ENCODE assay signal across 8 cellular contexts in the genomic region with DNA sequence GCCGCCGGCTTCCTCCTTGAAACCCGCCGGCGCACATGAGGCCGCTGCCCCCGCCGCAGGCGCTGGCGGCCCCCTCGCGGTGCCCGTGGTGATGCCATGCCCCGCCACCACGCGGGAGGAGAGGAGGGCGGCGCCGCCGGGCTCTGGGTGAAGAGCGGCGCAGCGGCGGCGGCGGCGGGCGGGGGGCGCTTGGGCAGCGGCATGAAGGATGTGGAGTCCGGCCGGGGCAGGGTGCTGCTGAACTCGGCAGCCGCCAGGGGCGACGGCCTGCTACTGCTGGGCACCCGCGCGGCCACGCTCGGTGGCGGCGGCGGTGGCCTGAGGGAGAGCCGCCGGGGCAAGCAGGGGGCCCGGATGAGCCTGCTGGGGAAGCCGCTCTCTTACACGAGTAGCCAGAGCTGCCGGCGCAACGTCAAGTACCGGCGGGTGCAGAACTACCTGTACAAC. TPM values are rescaled to one million over a fixed set of nuclear protein-coding genes. Genes with fewer than 3 reads are reported as not detected.
A peak's percentile ranks its signal among the peaks of the same experiment; 100 is the strongest.
DNase-seq lines count a peak whose midpoint lies in the region; ATAC-seq and TF ChIP-seq lines count a peak whose summit lies in the region.

No MANE protein-coding gene starts in this region.

- DNase-seq in GM12864 (ENCODE audit: low read depth) (no peak), HCEC 1CT (peak; percentile 65), NCI-H1417 treated with DMSO at 0.1 percent for 48 hours (lab: John Stamatoyannopoulos, UW) (peak; percentile 19), dedifferentiated amniotic fluid mesenchymal stem cell (ENCODE audit: extremely low spot score) (peak; percentile 36), mesenchymal stem cell (peak; percentile 43)
- peak; percentile 53 for DNase-seq in activated CD4-positive, CD25-positive, alpha-beta regulatory T cell treated with anti-CD3 and anti-CD28 coated beads, Interleukin-2, amount 50 U/mL, for 72 hours
- DNase-seq in stimulated activated CD8-positive, alpha-beta memory T cell treated with anti-CD3 and anti-CD28 coated beads, Interleukin-4, amount 100 ng/mL, for 4 hours (ENCODE audit: low read depth in 2 of 2, low spot score in 1 of 2) = peak; percentile 22 to 45

- peak overlapping the region; percentile 92 for H3K4me2 ChIP-seq in mesenchymal stem cell (ENCODE audit: low read length, poor library complexity, severe bottlenecking)

- H3K79me1 ChIP-seq in mesenchymal stem cell (replicated peaks; ENCODE audit: low read length, poor library complexity, severe bottlenecking) = no peaks in the 10 kb centered on the region

- H3K27me3 ChIP-seq in mesenchymal stem cell (ENCODE audit: control insufficient read depth in 1 of 2, insufficient read depth in 1 of 2, low read length in 2 of 2) = peaks cover 54 to 79% of the 10 kb centered on the region in 2 experiments

- H2AK5ac ChIP-seq in mesenchymal stem cell (ENCODE audit: low read length, severe bottlenecking) = no peak overlapping the region

- no peak overlapping the region for H3K14ac ChIP-seq in mesenchymal stem cell (ENCODE audit: low read length in 2 of 2)

- no peak overlapping the region for H4K8ac ChIP-seq in mesenchymal stem cell (ENCODE audit: low read length)

- H3K18ac ChIP-seq in mesenchymal stem cell (ENCODE audit: low read depth in 1 of 2, low read length in 2 of 2) = no peak overlapping the region

- no peak overlapping the region for H2AFZ ChIP-seq in mesenchymal stem cell (ENCODE audit: low read depth, low read length)

- H3K4me3 ChIP-seq in GM12864 (ENCODE audit: low read depth, low read length) (peak overlapping the region; percentile 64), mesenchymal stem cell (ENCODE audit: insufficient read depth in 1 of 2, low read depth in 1 of 2, low read length in 2 of 2) (peak overlapping the region; percentile 53 to 72)

- H4K91ac ChIP-seq in mesenchymal stem cell (ENCODE audit: low read length) = no peak overlapping the region

- no peak overlapping the region for H3K27ac ChIP-seq in mesenchymal stem cell (ENCODE audit: low read length, poor library complexity, severe bottlenecking)

- H2BK12ac ChIP-seq in mesenchymal stem cell (ENCODE audit: low read length in 2 of 2) = no peak overlapping the region

- no peak overlapping the region for H2BK120ac ChIP-seq in mesenchymal stem cell (ENCODE audit: low read depth, low read length)

- H3K23ac ChIP-seq in mesenchymal stem cell (ENCODE audit: low read length in 2 of 2) = peak overlapping the region in 1 of 2 experiments; percentile 9

- H3K9me3 ChIP-seq in mesenchymal stem cell (ENCODE audit: control insufficient read depth, low read length) = no peaks in the 10 kb centered on the region

- H3K4ac ChIP-seq in mesenchymal stem cell (ENCODE audit: low read depth in 1 of 2, low read length in 2 of 2) = no peak overlapping the region

- ATAC-seq in GM18870 (IDR thresholded peaks at IDR 0.05; ENCODE audit: unreplicated experiment) = no peak

- peaks cover 27% of the 10 kb centered on the region for H3K4me1 ChIP-seq in mesenchymal stem cell (ENCODE audit: control insufficient read depth, insufficient read depth, low read depth, low read length)

- TF ChIP-seq CTCF in GM12864 (IDR thresholded peaks at IDR 0.05; ENCODE audit: low read depth, low read length, missing control alignments) = peak; percentile 30

- 0% methylated on average over 45 of the region's 54 CpGs for WGBS in mesenchymal stem cell

- no peaks in the 10 kb centered on the region for H3K36me3 ChIP-seq in mesenchymal stem cell (ENCODE audit: control insufficient read depth in 1 of 2, insufficient read depth in 2 of 2, low read depth in 1 of 2, low read length in 2 of 2)

- no peak overlapping the region for H3K9ac ChIP-seq in mesenchymal stem cell (ENCODE audit: low read length)

- H2BK15ac ChIP-seq in mesenchymal stem cell (ENCODE audit: low read depth, poor library complexity, severe bottlenecking) = no peak overlapping the region

- H2BK5ac ChIP-seq in mesenchymal stem cell (ENCODE audit: low read depth, low read length, poor library complexity, severe bottlenecking) = no peak overlapping the region

RNA-seq across cellular contexts. Expression of a gene that starts 0.3 kb away (rescaled TPM):
- 0.65 TPM for polyA plus RNA-seq in mesenchymal stem cell (2013, experiment 1 of 2)
- 0.67 TPM for polyA plus RNA-seq in mesenchymal stem cell (2013, experiment 2 of 2)
